In the genomic region with DNA sequence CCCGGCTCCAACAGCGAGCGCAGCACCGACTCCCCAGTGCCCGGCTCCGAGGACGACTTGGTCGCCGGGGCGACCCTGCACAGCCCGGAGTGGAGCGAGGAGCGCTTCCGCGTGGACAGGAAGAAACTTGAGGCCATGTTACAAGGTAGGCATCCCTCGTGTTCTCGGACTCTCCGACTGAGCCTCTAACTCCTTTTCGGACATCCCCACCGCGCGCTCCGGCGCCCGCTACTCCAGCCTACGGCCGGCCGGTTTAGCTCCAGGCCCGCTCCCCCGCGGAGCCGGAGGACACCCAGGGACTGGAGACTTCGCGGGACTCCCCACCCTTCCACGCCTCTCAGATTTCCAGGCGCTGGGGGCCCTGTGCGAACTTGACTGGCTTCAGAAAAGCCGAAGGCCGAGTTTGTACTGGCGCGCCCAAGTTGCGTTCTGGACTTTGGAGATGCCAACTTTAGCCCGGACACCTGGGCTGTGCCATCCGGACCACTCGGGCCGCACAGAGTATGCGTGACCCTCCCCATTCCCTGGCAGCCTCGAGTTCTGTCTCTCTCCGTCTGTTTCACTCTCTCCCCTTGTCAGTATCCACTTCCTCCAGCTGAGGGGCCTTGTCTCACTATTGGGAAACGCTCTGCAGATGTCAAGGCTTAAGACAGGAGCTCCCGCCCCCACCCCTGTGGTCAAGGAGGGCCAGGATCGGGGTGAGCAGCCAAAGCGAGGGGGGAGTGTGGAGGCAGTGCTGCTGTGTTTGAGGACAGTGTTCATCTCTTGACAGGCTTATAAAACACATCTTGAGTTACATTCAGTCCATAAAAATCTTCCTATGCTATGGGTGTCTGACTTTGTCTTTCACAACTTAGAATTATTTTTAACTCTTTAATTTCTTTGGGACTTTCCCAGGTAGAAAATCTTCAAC, we compare ENCODE assay signal across 9 cellular contexts. TPM values are rescaled to one million over a fixed set of nuclear protein-coding genes. Genes with fewer than 3 reads are reported as not detected.
DNase-seq lines count a peak whose midpoint lies in the region; TF ChIP-seq lines count a peak whose summit lies in the region.
"Had no signal": no experiment of that assay in that cellular context is flagged by ENCODE, and none has a peak within 500 bp of the region (broad histone marks: within the 10 kb centered on the region; RNA-seq: fewer than 3 reads in every experiment).

No MANE protein-coding gene starts in this region.

- H3K4me1 ChIP-seq in MM.1S (ENCODE audit: low read length) (no peaks in the 10 kb centered on the region), right atrium auricular region (peaks cover 0 to 15% of the 10 kb centered on the region in 2 donors)

- no peaks in the 10 kb centered on the region for H3K79me2 ChIP-seq in MM.1S (ENCODE audit: low read length)

- H3K9me3 ChIP-seq in MM.1S (replicated peaks; ENCODE audit: insufficient read depth, low read length) (no peaks in the 10 kb centered on the region), right atrium auricular region (no peaks in the 10 kb centered on the region)

- H3K9me2 ChIP-seq in MM.1S (replicated peaks; ENCODE audit: insufficient read depth, low read length) = no peaks in the 10 kb centered on the region

- H3K27ac ChIP-seq in MM.1S (ENCODE audit: low read length) (no peak overlapping the region), right atrium auricular region (peak overlapping the region; percentile 80 to 92)

- H2AFZ ChIP-seq in MM.1S (ENCODE audit: low read length) = no peak overlapping the region

- H3K36me3 ChIP-seq in MM.1S (replicated peaks; ENCODE audit: insufficient read depth, low read length) = no peaks in the 10 kb centered on the region
- no peaks in the 10 kb centered on the region for H3K36me3 ChIP-seq in right atrium auricular region

- H3K27me3 ChIP-seq in MM.1S (replicated peaks; ENCODE audit: insufficient read depth, low read length) = no peaks in the 10 kb centered on the region
- no peaks in the 10 kb centered on the region for H3K27me3 ChIP-seq in right atrium auricular region

- H3K9ac ChIP-seq in MM.1S (ENCODE audit: low read length) = no peak overlapping the region

- H3K4me3 ChIP-seq in MM.1S (ENCODE audit: low read length) = peak overlapping the region; percentile 41
- H3K4me3 ChIP-seq in right atrium auricular region = peak overlapping the region; percentile 77 to 79

- DNase-seq in NCI-H345 (lab: John Stamatoyannopoulos, UW) (peak; percentile 29), NCI-H345 treated with DMSO at 0.1 percent for 48 hours (lab: John Stamatoyannopoulos, UW; ENCODE audit: unreplicated experiment) (no peak), MM.1S (no peak), amniotic epithelial cell (ENCODE audit: low read depth) (peak; percentile 60), right atrium auricular region (ENCODE audit: low spot score) (peak; percentile 73), pons (ENCODE audit: low spot score) (peak; percentile 13), NCI-H2196 (lab: John Stamatoyannopoulos, UW; ENCODE audit: unreplicated experiment) (no peak), NCI-H1105 (lab: John Stamatoyannopoulos, UW) (no peak)
- DNase-seq: DND-41 had no signal

- H4K20me1 ChIP-seq in MM.1S (ENCODE audit: insufficient read depth, low read length) = no peaks in the 10 kb centered on the region

- peak overlapping the region; percentile 58 for H3K4me2 ChIP-seq in MM.1S (ENCODE audit: low read depth, low read length)

- TF ChIP-seq CTCF in MM.1S (IDR thresholded peaks at IDR 0.05; ENCODE audit: low read length) = no peak
- no peak for TF ChIP-seq CTCF in right atrium auricular region (IDR thresholded peaks at IDR 0.05)

- no peaks in the 10 kb centered on the region for H3F3A ChIP-seq in MM.1S (ENCODE audit: insufficient read depth, low read length)

RNA-seq across cellular contexts. Expression of a gene that starts 0.8 kb away (rescaled TPM):
- total RNA-seq in right atrium auricular region = 10 to 100 TPM in 1 of 2 donors, 1 to 10 TPM in 1; 8.3 to 15.7 TPM

Comparison
In these comparisons a context has a peak if more than half of its experiments do, and no peak if none do; other contexts are left out.
1. DNase-seq: peak in NCI-H345 (single experiment), amniotic epithelial cell (single experiment), right atrium auricular region (single experiment) and pons (single experiment); none in NCI-H345 treated with DMSO at 0.1 percent for 48 hours (single experiment), MM.1S (single experiment), NCI-H2196 (single experiment) and NCI-H1105 (single experiment).